Comparison of ENCODE assay signal across 20 cellular contexts in genomic region chr10:6528198-6528950, GRCh38. TPM values are rescaled to one million over a fixed set of nuclear protein-coding genes. Genes with fewer than 3 reads are reported as not detected.
DNase-seq lines count a peak whose midpoint lies in the region; ATAC-seq, FAIRE-seq and TF ChIP-seq lines count a peak whose summit lies in the region.
"Had no signal": no experiment of that assay in that cellular context is flagged by ENCODE, and none has a peak within 500 bp of the region (broad histone marks: within the 10 kb centered on the region; RNA-seq: fewer than 3 reads in every experiment).

No MANE protein-coding gene starts in this region.

- no peaks in the 10 kb centered on the region for H3K27me3 Mint-ChIP-seq in stimulated activated naive CD8-positive, alpha-beta T cell treated with anti-CD3 and anti-CD28 coated beads, Interleukin-15, Interleukin-2, amounts not matched to agents 100 ng/mL and 50 ng/mL, for 24 hours
- H3K27me3 Mint-ChIP-seq in stimulated activated naive CD8-positive, alpha-beta T cell treated with anti-CD3 and anti-CD28 coated beads, Interleukin-15, amount 100 ng/mL, for 72 hours, result no peaks in the 10 kb centered on the region
- no peaks in the 10 kb centered on the region for H3K27me3 Mint-ChIP-seq in activated T-helper 1 cell treated with anti-CD3 and anti-CD28 coated beads, Interleukin-12 subunit alpha, Interleukin-12 subunit beta, Interleukin-2, Interleukin-4 antibody, amounts not matched to agents 30 ng/mL and 10 ng/mL and 1 ng/mL, durations not matched to agents 14 hours and 24 hours and 36 hours (ENCODE audit: insufficient read depth)

- no peak overlapping the region for H3K4me3 Mint-ChIP-seq in stimulated activated naive CD8-positive, alpha-beta T cell treated with anti-CD3 and anti-CD28 coated beads, Interleukin-15, Interleukin-2, amounts not matched to agents 100 ng/mL and 50 ng/mL, for 24 hours
- no peak overlapping the region for H3K4me3 Mint-ChIP-seq in stimulated activated naive CD8-positive, alpha-beta T cell treated with anti-CD3 and anti-CD28 coated beads, Interleukin-15, amount 100 ng/mL, for 72 hours
- no peak overlapping the region for H3K4me3 Mint-ChIP-seq in activated T-helper 1 cell treated with anti-CD3 and anti-CD28 coated beads, Interleukin-12 subunit alpha, Interleukin-12 subunit beta, Interleukin-2, Interleukin-4 antibody, amounts not matched to agents 30 ng/mL and 10 ng/mL and 1 ng/mL, durations not matched to agents 14 hours and 24 hours and 36 hours

- no peak for TF ChIP-seq POLR2A in GM12891 (IDR thresholded peaks at IDR 0.05; ENCODE audit: low read depth, low read length)

- FAIRE-seq in GM12891 (lab: Jason Lieb, UNC), result no peak

- DNase-seq in stimulated activated naive CD8-positive, alpha-beta T cell treated with anti-CD3 and anti-CD28 coated beads, Interleukin-15, amount 100 ng/mL, for 72 hours, result no peak
- no peak for DNase-seq in activated T-helper 1 cell treated with anti-CD3 and anti-CD28 coated beads, Interleukin-12 subunit alpha, Interleukin-12 subunit beta, Interleukin-2, Interleukin-4 antibody, amounts not matched to agents 30 ng/mL and 10 ng/mL and 1 ng/mL, durations not matched to agents 14 hours and 24 hours and 36 hours (ENCODE audit: low spot score)
- DNase-seq in epithelial cell of esophagus (ENCODE audit: low read depth), result peak; percentile 63
- DNase-seq in NCI-H526 (lab: John Stamatoyannopoulos, UW), result no peak
- no peak for DNase-seq in GM12891 (ENCODE audit: insufficient read length, low spot score)
- DNase-seq: activated effector memory CD4-positive, alpha-beta T cell treated with Interleukin-2 at 50 U/mL for 16 hours; anterior cingulate cortex; DMS153; kidney glomerular epithelial cell; NCI-H1105 treated with DMSO at 0.1 percent for 48 hours; NCI-H2081; NCI-H345; sigmoid colon; stomach; T-helper 9 cell had no signal

- H3K4me3 ChIP-seq in epithelial cell of esophagus (ENCODE audit: low read length), result no peak overlapping the region
- H3K4me3 ChIP-seq: prostate gland, sigmoid colon, SK-N-MC, stomach, tibial nerve had no signal

- H3K4me1 Mint-ChIP-seq in stimulated activated naive CD8-positive, alpha-beta T cell treated with anti-CD3 and anti-CD28 coated beads, Interleukin-15, Interleukin-2, amounts not matched to agents 100 ng/mL and 50 ng/mL, for 24 hours (ENCODE audit: low read depth), result peaks cover 74% of the 10 kb centered on the region
- peaks cover 91% of the 10 kb centered on the region for H3K4me1 Mint-ChIP-seq in stimulated activated naive CD8-positive, alpha-beta T cell treated with anti-CD3 and anti-CD28 coated beads, Interleukin-15, amount 100 ng/mL, for 72 hours
- peaks cover 90% of the 10 kb centered on the region for H3K4me1 Mint-ChIP-seq in activated T-helper 1 cell treated with anti-CD3 and anti-CD28 coated beads, Interleukin-12 subunit alpha, Interleukin-12 subunit beta, Interleukin-2, Interleukin-4 antibody, amounts not matched to agents 30 ng/mL and 10 ng/mL and 1 ng/mL, durations not matched to agents 14 hours and 24 hours and 36 hours (ENCODE audit: low read depth)

- peak overlapping the region; percentile 16 for H3K27ac Mint-ChIP-seq in stimulated activated naive CD8-positive, alpha-beta T cell treated with anti-CD3 and anti-CD28 coated beads, Interleukin-15, Interleukin-2, amounts not matched to agents 100 ng/mL and 50 ng/mL, for 24 hours
- no peak overlapping the region for H3K27ac Mint-ChIP-seq in stimulated activated naive CD8-positive, alpha-beta T cell treated with anti-CD3 and anti-CD28 coated beads, Interleukin-15, amount 100 ng/mL, for 72 hours
- peak overlapping the region; percentile 78 for H3K27ac Mint-ChIP-seq in activated T-helper 1 cell treated with anti-CD3 and anti-CD28 coated beads, Interleukin-12 subunit alpha, Interleukin-12 subunit beta, Interleukin-2, Interleukin-4 antibody, amounts not matched to agents 30 ng/mL and 10 ng/mL and 1 ng/mL, durations not matched to agents 14 hours and 24 hours and 36 hours

- intact Hi-C loops in activated T-helper 1 cell treated with anti-CD3 and anti-CD28 coated beads, Interleukin-12 subunit alpha, Interleukin-12 subunit beta, Interleukin-2, Interleukin-4 antibody, amounts not matched to agents 30 ng/mL and 10 ng/mL and 1 ng/mL, durations not matched to agents 14 hours and 24 hours and 36 hours (cut with micrococcal nuclease), result no loop called here

- H3K36me3 Mint-ChIP-seq in stimulated activated naive CD8-positive, alpha-beta T cell treated with anti-CD3 and anti-CD28 coated beads, Interleukin-15, Interleukin-2, amounts not matched to agents 100 ng/mL and 50 ng/mL, for 24 hours (ENCODE audit: low read depth), result peaks cover 29% of the 10 kb centered on the region
- peaks cover 54% of the 10 kb centered on the region for H3K36me3 Mint-ChIP-seq in activated T-helper 1 cell treated with anti-CD3 and anti-CD28 coated beads, Interleukin-12 subunit alpha, Interleukin-12 subunit beta, Interleukin-2, Interleukin-4 antibody, amounts not matched to agents 30 ng/mL and 10 ng/mL and 1 ng/mL, durations not matched to agents 14 hours and 24 hours and 36 hours (ENCODE audit: low read depth)

- TF ChIP-seq CTCF in epithelial cell of esophagus (IDR thresholded peaks at IDR 0.05; ENCODE audit: insufficient read depth, low read depth, low read length, missing control alignments), result no peak

- H3K9me3 Mint-ChIP-seq in stimulated activated naive CD8-positive, alpha-beta T cell treated with anti-CD3 and anti-CD28 coated beads, Interleukin-15, Interleukin-2, amounts not matched to agents 100 ng/mL and 50 ng/mL, for 24 hours, result no peaks in the 10 kb centered on the region
- no peaks in the 10 kb centered on the region for H3K9me3 Mint-ChIP-seq in stimulated activated naive CD8-positive, alpha-beta T cell treated with anti-CD3 and anti-CD28 coated beads, Interleukin-15, amount 100 ng/mL, for 72 hours
- H3K9me3 Mint-ChIP-seq in activated T-helper 1 cell treated with anti-CD3 and anti-CD28 coated beads, Interleukin-12 subunit alpha, Interleukin-12 subunit beta, Interleukin-2, Interleukin-4 antibody, amounts not matched to agents 30 ng/mL and 10 ng/mL and 1 ng/mL, durations not matched to agents 14 hours and 24 hours and 36 hours, result peaks cover 3% of the 10 kb centered on the region

- ATAC-seq in stimulated activated naive CD8-positive, alpha-beta T cell treated with anti-CD3 and anti-CD28 coated beads, Interleukin-15, amount 100 ng/mL, for 72 hours, result no peak
- no peak for ATAC-seq in HG02870 (IDR thresholded peaks at IDR 0.05; ENCODE audit: unreplicated experiment)

TF ChIP-seq in GM12891, 5 proteins besides CTCF, POLR2A, EP300 and RAD21:
- TF ChIP-seq SPI1 (IDR thresholded peaks at IDR 0.05; ENCODE audit: low read depth, low read length), result no peak
- TF ChIP-seq TAF1 (IDR thresholded peaks at IDR 0.05; ENCODE audit: low read depth, low read length), result no peak
- no peak for TF ChIP-seq POU2F2 (IDR thresholded peaks at IDR 0.05; ENCODE audit: low read depth, low read length)
- no peak for TF ChIP-seq PAX5 (IDR thresholded peaks at IDR 0.05; ENCODE audit: insufficient read depth, low read length, severe bottlenecking)
- TF ChIP-seq POLR2AphosphoS5 (IDR thresholded peaks at IDR 0.05; ENCODE audit: low read depth, low read length), result no peak

RNA-seq across cellular contexts. Expression of gene PRKCQ, which starts 51.7 kb away (rescaled TPM):
- total RNA-seq in activated T-helper 1 cell treated with anti-CD3 and anti-CD28 coated beads, Interleukin-12 subunit alpha, Interleukin-12 subunit beta, Interleukin-2, Interleukin-4 antibody, amounts not matched to agents 30 ng/mL and 10 ng/mL and 1 ng/mL, durations not matched to agents 14 hours and 24 hours and 36 hours, result 45.9 and 50.4 TPM in 2 replicates
- polyA plus RNA-seq in GM12891 (2012; ENCODE audit: low read depth, missing spikeins), result not detected

Comparison
In these comparisons a context has a peak if more than half of its experiments do, and no peak if none do; other contexts are left out.
1. H3K27ac Mint-ChIP-seq: peak in stimulated activated naive CD8-positive, alpha-beta T cell treated with anti-CD3 and anti-CD28 coated beads, Interleukin-15, Interleukin-2, amounts not matched to agents 100 ng/mL and 50 ng/mL, for 24 hours (single experiment) and activated T-helper 1 cell treated with anti-CD3 and anti-CD28 coated beads, Interleukin-12 subunit alpha, Interleukin-12 subunit beta, Interleukin-2, Interleukin-4 antibody, amounts not matched to agents 30 ng/mL and 10 ng/mL and 1 ng/mL, durations not matched to agents 14 hours and 24 hours and 36 hours (single experiment); none in stimulated activated naive CD8-positive, alpha-beta T cell treated with anti-CD3 and anti-CD28 coated beads, Interleukin-15, amount 100 ng/mL, for 72 hours (0 of 2).